Comparison of ENCODE assay signal across 21 cellular contexts in the genomic region with DNA sequence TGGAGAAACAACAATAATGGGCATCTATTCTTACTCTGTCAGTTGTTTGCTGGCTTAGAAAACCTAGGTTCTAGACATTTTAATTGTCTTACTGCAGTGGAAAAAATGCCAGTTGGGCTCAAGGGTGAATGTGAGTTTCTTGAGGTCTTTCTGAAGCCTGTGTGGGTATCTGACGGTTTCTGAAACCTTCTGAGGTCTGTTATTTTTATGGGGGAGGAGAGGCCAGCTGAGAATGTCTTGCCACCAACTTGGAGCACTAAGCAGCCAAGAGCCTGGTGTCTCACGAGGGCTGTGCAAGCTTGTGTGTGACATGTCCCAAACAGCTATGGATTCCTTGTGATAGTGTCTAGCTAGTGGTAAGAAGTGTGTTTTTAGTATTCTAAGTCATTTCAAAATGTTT. TPM values are rescaled to one million over a fixed set of nuclear protein-coding genes. Genes with fewer than 3 reads are reported as not detected.
DNase-seq lines count a peak whose midpoint lies in the region; ATAC-seq lines count a peak whose summit lies in the region.
"Had no signal": no experiment of that assay in that cellular context is flagged by ENCODE, and none has a peak within 500 bp of the region (broad histone marks: within the 10 kb centered on the region; RNA-seq: fewer than 3 reads in every experiment).

No MANE protein-coding gene starts in this region.

- ATAC-seq in GM18517 (IDR thresholded peaks at IDR 0.05; ENCODE audit: unreplicated experiment) (peak; percentile 31), GM18907 (IDR thresholded peaks at IDR 0.05; ENCODE audit: unreplicated experiment) (peak; percentile 34)
- ATAC-seq: GM12878 had no signal

- DNase-seq in Jurkat, Clone E6-1 (ENCODE audit: low read depth, low spot score) = peak; percentile 35
- DNase-seq in myocyte (ENCODE audit: low read depth) = peak; percentile 9
- no peak for DNase-seq in NCI-H524 treated with DMSO at 0.1 percent for 48 hours (lab: John Stamatoyannopoulos, UW)
- no peak for DNase-seq in hypothalamus (lab: John Stamatoyannopoulos, UW)
- DNase-seq in EL = no peak
- DNase-seq: CD4-positive, alpha-beta memory T cell; DMS 273 treated with DMSO at 0.1 percent for 48 hours; DMS79 treated with DMSO at 0.1 percent for 48 hours; MV-4-11; NCI-H1105 treated with DMSO at 0.1 percent for 48 hours; NCI-H2029 treated with DMSO at 0.1 percent for 48 hours; NCI-H226; NCI-H510A treated with DMSO at 0.1 percent for 48 hours; NCI-H774; Peyer's patch had no signal

- no peak overlapping the region for H3K4me3 ChIP-seq in Jurkat, Clone E6-1 (ENCODE audit: low read length)
- H3K4me3 ChIP-seq: BLaER1 treated with 17β-estradiol and CSF1 and Interleukin-3, amounts not matched to agents 10 nM and 100 nM; GM12878; Peyer's patch had no signal

RNA-seq across cellular contexts. Expression of a gene that starts 24.2 kb away (rescaled TPM):
- polyA plus RNA-seq in Jurkat, Clone E6-1 (2012; ENCODE audit: insufficient read depth, insufficient read length) = 1.00 TPM
- not detected in 2 replicates for total RNA-seq in myocyte
- not detected for polyA plus RNA-seq in myocyte (2012)
- total RNA-seq: CD4-positive, alpha-beta memory T cell; GM12878; H9; OCI-LY7 had no signal
- polyA plus RNA-seq: CD4-positive, alpha-beta memory T cell; GM12878 had no signal

Comparison
In these comparisons a context has a peak if more than half of its experiments do, and no peak if none do; other contexts are left out.
1. DNase-seq: peak in Jurkat, Clone E6-1 (single experiment) and myocyte (single experiment); none in NCI-H524 treated with DMSO at 0.1 percent for 48 hours (single experiment), hypothalamus (0 of 51) and EL (single experiment).